In the genomic region with DNA sequence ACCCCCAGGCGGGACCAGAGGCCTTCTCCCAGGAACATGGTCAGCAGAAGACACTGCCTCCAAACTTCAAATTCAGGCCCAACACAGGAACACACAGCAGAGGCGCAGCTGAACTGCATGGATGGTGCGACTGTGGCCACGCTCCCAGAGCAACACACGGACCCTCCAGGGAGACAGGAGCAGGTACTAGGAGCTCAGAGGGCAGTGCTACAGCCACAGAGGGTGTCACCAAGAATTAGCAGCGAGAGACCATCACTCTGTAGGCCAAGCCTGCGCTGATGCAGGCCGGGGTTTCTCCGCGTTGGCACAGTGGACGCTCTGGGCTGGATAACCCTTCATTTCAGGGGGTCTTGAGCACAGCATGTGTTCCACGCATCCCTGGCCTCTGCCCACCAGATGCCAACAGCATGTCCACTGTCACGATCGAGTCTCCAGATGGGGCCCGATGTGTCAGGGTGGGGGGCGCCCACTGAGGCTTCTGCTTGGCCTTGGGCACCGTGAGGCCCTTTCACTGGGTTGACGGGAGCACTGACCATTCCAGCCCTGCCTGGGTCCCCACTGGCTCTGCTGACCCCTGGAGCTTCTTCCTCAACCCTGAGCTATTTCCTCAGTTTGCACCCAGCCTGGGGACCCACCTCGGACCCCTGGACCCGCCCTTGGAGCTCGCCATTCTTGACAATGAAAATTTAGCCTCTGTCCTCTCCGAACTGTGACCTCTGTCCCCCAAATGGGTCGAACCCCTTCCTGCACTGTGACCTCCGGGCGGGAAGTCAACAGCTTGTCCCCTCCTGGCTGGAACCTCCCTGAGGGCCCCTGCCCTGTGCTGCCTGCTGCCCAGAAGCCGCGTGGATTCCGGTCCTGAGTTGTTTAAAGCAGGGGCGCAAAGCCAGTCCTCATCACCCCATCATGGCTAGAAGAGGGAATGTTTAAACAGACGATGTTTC, we compare ENCODE assay signal across 19 cellular contexts.
DNase-seq lines count a peak whose midpoint lies in the region; ATAC-seq, FAIRE-seq and TF ChIP-seq lines count a peak whose summit lies in the region.
"Had no signal": no experiment of that assay in that cellular context is flagged by ENCODE, and none has a peak within 500 bp of the region (broad histone marks: within the 10 kb centered on the region; RNA-seq: fewer than 3 reads in every experiment).

No MANE protein-coding gene starts in this region.

- DNase-seq in stimulated activated naive CD8-positive, alpha-beta T cell treated with anti-CD3 and anti-CD28 coated beads, Interleukin-15, amount 100 ng/mL, for 72 hours = no peak
- no peak for DNase-seq in stimulated activated naive CD8-positive, alpha-beta T cell treated with anti-CD3 and anti-CD28 coated beads, Interleukin-15, Interleukin-2, amounts not matched to agents 100 U/mL and 50 U/mL, for 24 hours
- peak in 2 of 3 donors; percentile 9 to 41 for DNase-seq in right lobe of liver
- peak; percentile 63 for DNase-seq in spleen
- no peak for DNase-seq in NK-92 (lab: John Stamatoyannopoulos, UW; ENCODE audit: unreplicated experiment)
- no peak for DNase-seq in GM12891 (ENCODE audit: insufficient read length, low spot score)
- no peak for DNase-seq in DMS79 (lab: John Stamatoyannopoulos, UW)
- DNase-seq: activated T-cell treated with anti-CD3 and anti-CD28 coated beads, Interleukin-2, amount 50 U/mL, for 48 hours; H9; mesenchymal stem cell; NCI-H1694; NCI-H2171 treated with DMSO at 0.1 percent for 48 hours; NCI-H524; occipital lobe had no signal

- TF ChIP-seq CTCF in right lobe of liver (IDR thresholded peaks at IDR 0.05) = no peak
- TF ChIP-seq CTCF in spleen (IDR thresholded peaks at IDR 0.05 in 8 of 11, conservative IDR thresholded peaks at IDR 0.05 in 3 of 11) = no peak

- H3K4me1 Mint-ChIP-seq in stimulated activated naive CD8-positive, alpha-beta T cell treated with anti-CD3 and anti-CD28 coated beads, Interleukin-15, amount 100 ng/mL, for 72 hours = no peaks in the 10 kb centered on the region

- H3K27me3 ChIP-seq in right lobe of liver = no peaks in the 10 kb centered on the region
- peaks cover 0 to 33% (median 0%) of the 10 kb centered on the region in 7 donors for H3K27me3 ChIP-seq in spleen (replicated peaks in 1 of 7)

- WGBS in right lobe of liver (ENCODE audit: insufficient coverage, low coverage, low lambda C conversion rate, missing lambda C conversion rate) = 84% methylated on average over 8 of the region's 30 CpGs
- WGBS in spleen, 5 donors = 82 to 93% (median 89%) methylated on average over 22 to 30 of the region's 30 CpGs

- intact Hi-C loops in right lobe of liver (cut with DNase I) = no loop called here
- intact Hi-C loops in spleen (cut with DNase I; ENCODE audit: low total_unique reads) = no loop called here

- H3K4me1 ChIP-seq in right lobe of liver (peaks cover 0 to 11% (median 5%) of the 10 kb centered on the region in 4 donors), spleen (peaks cover 0 to 38% (median 20%) of the 10 kb centered on the region in 6 donors)

- ATAC-seq in stimulated activated naive CD8-positive, alpha-beta T cell treated with anti-CD3 and anti-CD28 coated beads, Interleukin-15, amount 100 ng/mL, for 72 hours = peak; percentile 20
- ATAC-seq in stimulated activated naive CD8-positive, alpha-beta T cell treated with anti-CD3 and anti-CD28 coated beads, Interleukin-15, Interleukin-2, amounts not matched to agents 100 U/mL and 50 U/mL, for 24 hours = no peak
- no peak for ATAC-seq in right lobe of liver

- H3K36me3 ChIP-seq in right lobe of liver (no peaks in the 10 kb centered on the region), spleen (no peaks in the 10 kb centered on the region)

- H3K27ac Mint-ChIP-seq in stimulated activated naive CD8-positive, alpha-beta T cell treated with anti-CD3 and anti-CD28 coated beads, Interleukin-15, amount 100 ng/mL, for 72 hours = no peak overlapping the region
- H3K27ac Mint-ChIP-seq: activated naive CD8-positive, alpha-beta T cell; H9 had no signal

- no peaks in the 10 kb centered on the region for H3K27me3 Mint-ChIP-seq in stimulated activated naive CD8-positive, alpha-beta T cell treated with anti-CD3 and anti-CD28 coated beads, Interleukin-15, amount 100 ng/mL, for 72 hours
- H3K27me3 Mint-ChIP-seq: activated naive CD8-positive, alpha-beta T cell had no signal

- TF ChIP-seq POLR2A in right lobe of liver (IDR thresholded peaks at IDR 0.05) = no peak
- no peak for TF ChIP-seq POLR2A in spleen (IDR thresholded peaks at IDR 0.05)
- TF ChIP-seq POLR2A in GM12891 (IDR thresholded peaks at IDR 0.05; ENCODE audit: low read depth, low read length) = no peak

- H3K4me3 Mint-ChIP-seq in stimulated activated naive CD8-positive, alpha-beta T cell treated with anti-CD3 and anti-CD28 coated beads, Interleukin-15, amount 100 ng/mL, for 72 hours = no peak overlapping the region
- H3K4me3 Mint-ChIP-seq: activated naive CD8-positive, alpha-beta T cell; H9 had no signal

- H3K27ac ChIP-seq in right lobe of liver = no peak overlapping the region
- H3K27ac ChIP-seq in spleen = peak overlapping the region in 1 of 8 donors; percentile 86
- H3K27ac ChIP-seq: C4-2B had no signal

- FAIRE-seq in GM12891 (lab: Jason Lieb, UNC) = no peak
- FAIRE-seq: astrocyte, GM12892, RCC 7860 had no signal

- H3K4me3 ChIP-seq in right lobe of liver = no peak overlapping the region
- H3K4me3 ChIP-seq in spleen = no peak overlapping the region

- no peaks in the 10 kb centered on the region for H3K9me3 Mint-ChIP-seq in stimulated activated naive CD8-positive, alpha-beta T cell treated with anti-CD3 and anti-CD28 coated beads, Interleukin-15, amount 100 ng/mL, for 72 hours

- H3K9me3 ChIP-seq in right lobe of liver (no peaks in the 10 kb centered on the region), spleen (no peaks in the 10 kb centered on the region)

TF ChIP-seq in GM12891, 5 proteins besides CTCF, POLR2A, EP300 and RAD21:
- TF ChIP-seq PAX5 (IDR thresholded peaks at IDR 0.05; ENCODE audit: insufficient read depth, low read length, severe bottlenecking) (no peak), TAF1 (IDR thresholded peaks at IDR 0.05; ENCODE audit: low read depth, low read length) (no peak), POLR2AphosphoS5 (IDR thresholded peaks at IDR 0.05; ENCODE audit: low read depth, low read length) (no peak), POU2F2 (IDR thresholded peaks at IDR 0.05; ENCODE audit: low read depth, low read length) (no peak), SPI1 (IDR thresholded peaks at IDR 0.05; ENCODE audit: low read depth, low read length) (no peak)

Comparison
In these comparisons a context has a peak if more than half of its experiments do, and no peak if none do; other contexts are left out.
1. DNase-seq: peak in right lobe of liver (2 of 3) and spleen (single experiment); none in stimulated activated naive CD8-positive, alpha-beta T cell treated with anti-CD3 and anti-CD28 coated beads, Interleukin-15, amount 100 ng/mL, for 72 hours (0 of 2), stimulated activated naive CD8-positive, alpha-beta T cell treated with anti-CD3 and anti-CD28 coated beads, Interleukin-15, Interleukin-2, amounts not matched to agents 100 U/mL and 50 U/mL, for 24 hours (single experiment), NK-92 (single experiment), GM12891 (single experiment) and DMS79 (single experiment).